ENCODE assay signal across 8 cellular contexts in the genomic region with DNA sequence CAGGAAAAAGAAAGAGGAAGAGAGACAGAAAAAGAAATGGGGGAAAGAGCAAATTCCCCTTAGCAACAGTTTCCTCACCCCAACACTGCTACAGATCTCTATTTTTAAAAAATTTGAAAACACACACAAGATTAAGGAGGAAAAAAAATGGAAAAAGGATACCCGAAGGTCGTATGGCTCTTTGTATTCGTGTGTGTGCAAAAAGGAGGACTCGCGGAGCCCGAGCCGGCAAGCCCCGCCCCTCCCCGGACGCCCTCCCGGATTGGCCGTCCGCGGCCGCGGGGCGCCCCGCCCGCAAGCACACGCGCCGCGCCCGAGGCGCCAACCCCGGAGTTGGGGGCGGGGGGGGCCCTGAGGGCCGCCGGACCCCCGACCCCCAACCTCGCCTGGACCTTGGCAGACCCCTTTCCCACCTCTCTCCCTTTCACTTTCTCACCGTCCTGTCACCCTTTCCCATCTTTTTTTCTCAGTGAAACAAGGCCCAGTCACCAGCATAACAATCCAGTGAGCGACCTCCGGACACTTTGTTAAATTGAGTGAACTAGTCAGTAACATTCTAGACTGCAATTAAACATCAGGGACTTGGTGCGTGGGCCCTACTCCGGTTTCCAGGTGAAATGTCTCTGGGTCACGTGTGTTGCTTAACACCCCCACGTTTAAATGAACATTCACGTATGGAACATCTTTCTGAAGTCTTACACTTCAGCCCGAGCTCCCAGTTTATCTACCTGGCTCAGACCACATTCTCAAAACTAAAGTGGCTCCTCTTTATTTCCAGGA. TPM values are rescaled to one million over a fixed set of nuclear protein-coding genes. Genes with fewer than 3 reads are reported as not detected.
DNase-seq lines count a peak whose midpoint lies in the region; ATAC-seq and TF ChIP-seq lines count a peak whose summit lies in the region.

A gene with protein sequence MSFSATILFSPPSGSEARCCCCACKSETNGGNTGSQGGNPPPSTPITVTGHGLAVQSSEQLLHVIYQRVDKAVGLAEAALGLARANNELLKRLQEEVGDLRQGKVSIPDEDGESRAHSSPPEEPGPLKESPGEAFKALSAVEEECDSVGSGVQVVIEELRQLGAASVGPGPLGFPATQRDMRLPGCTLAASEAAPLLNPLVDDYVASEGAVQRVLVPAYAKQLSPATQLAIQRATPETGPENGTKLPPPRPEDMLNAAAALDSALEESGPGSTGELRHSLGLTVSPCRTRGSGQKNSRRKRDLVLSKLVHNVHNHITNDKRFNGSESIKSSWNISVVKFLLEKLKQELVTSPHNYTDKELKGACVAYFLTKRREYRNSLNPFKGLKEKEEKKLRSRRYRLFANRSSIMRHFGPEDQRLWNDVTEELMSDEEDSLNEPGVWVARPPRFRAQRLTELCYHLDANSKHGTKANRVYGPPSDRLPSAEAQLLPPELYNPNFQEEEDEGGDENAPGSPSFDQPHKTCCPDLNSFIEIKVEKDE (minus strand): TSS at position 205 of the 780 bp plus-strand sequence. CDS start 11,120 bp downstream, outside the sequence.

- no peaks in the 10 kb centered on the region for H3K9me3 Mint-ChIP-seq in activated CD4-positive, alpha-beta T cell treated with anti-CD3 and anti-CD28 coated beads, Interleukin-2, amount 10 ng/mL, durations not matched to agents 24 days and 14 days

- no peak for TF ChIP-seq CTCF in coronary artery (IDR thresholded peaks at IDR 0.05)
- TF ChIP-seq CTCF in left lung (IDR thresholded peaks at IDR 0.05), result no peak

- H3K4me1 Mint-ChIP-seq in activated CD4-positive, alpha-beta T cell treated with anti-CD3 and anti-CD28 coated beads, Interleukin-2, amount 10 ng/mL, durations not matched to agents 24 days and 14 days, result peaks cover 33% of the 10 kb centered on the region

- H3K4me3 Mint-ChIP-seq in activated CD4-positive, alpha-beta T cell treated with anti-CD3 and anti-CD28 coated beads, Interleukin-2, amount 10 ng/mL, durations not matched to agents 24 days and 14 days, result peak within 1 kb of the TSS; percentile 90

- H3K9me3 ChIP-seq in left lung, result no peaks in the 10 kb centered on the region

- DNase-seq in DMS79 treated with DMSO at 0.1 percent for 48 hours (lab: John Stamatoyannopoulos, UW), result peak; percentile 88
- DNase-seq in NCI-H524 (lab: John Stamatoyannopoulos, UW), result peak; percentile 70 to 80
- DNase-seq in activated CD4-positive, alpha-beta T cell treated with anti-CD3 and anti-CD28 coated beads, Interleukin-2, amount 10 ng/mL, durations not matched to agents 24 days and 14 days, result peak; percentile 95
- peak; percentile 85 for DNase-seq in coronary artery (ENCODE audit: low spot score)
- peak; percentile 86 to 93 for DNase-seq in left lung
- peak; percentile 74 for DNase-seq in stimulated activated CD4-positive, alpha-beta T cell treated with anti-CD3 and anti-CD28 coated beads, Interleukin-2, amount 100 ng/mL, for 4 hours (ENCODE audit: low read depth)

- no peaks in the 10 kb centered on the region for H3K27me3 ChIP-seq in left lung

- intact Hi-C loops in activated CD4-positive, alpha-beta T cell treated with anti-CD3 and anti-CD28 coated beads, Interleukin-2, amount 10 ng/mL, durations not matched to agents 24 days and 14 days (cut with micrococcal nuclease), result loop anchor here (1.0 to 5.0 kb wide), 2 partner anchors 47 to 81 kb away; a partner anchor contains a TSS
- intact Hi-C loops in left lung (cut with DNase I), result no loop called here

- H3K4me1 ChIP-seq in left lung, result peaks cover 8 to 30% of the 10 kb centered on the region in 2 donors

- no peaks in the 10 kb centered on the region for H3K36me3 Mint-ChIP-seq in activated CD4-positive, alpha-beta T cell treated with anti-CD3 and anti-CD28 coated beads, Interleukin-2, amount 10 ng/mL, durations not matched to agents 24 days and 14 days (ENCODE audit: low read depth)

- peak within 1 kb of the TSS; percentile 76 for H3K4me3 ChIP-seq in coronary artery
- peak within 1 kb of the TSS; percentile 34 to 54 for H3K4me3 ChIP-seq in left lung

- H3K27ac ChIP-seq in coronary artery (peak within 1 kb of the TSS; percentile 76 to 83), left lung (peak within 1 kb of the TSS; percentile 85 to 89)

- H3K36me3 ChIP-seq in left lung, result no peaks in the 10 kb centered on the region

- H3K27me3 Mint-ChIP-seq in activated CD4-positive, alpha-beta T cell treated with anti-CD3 and anti-CD28 coated beads, Interleukin-2, amount 10 ng/mL, durations not matched to agents 24 days and 14 days, result no peaks in the 10 kb centered on the region

- peak within 1 kb of the TSS; percentile 95 for H3K27ac Mint-ChIP-seq in activated CD4-positive, alpha-beta T cell treated with anti-CD3 and anti-CD28 coated beads, Interleukin-2, amount 10 ng/mL, durations not matched to agents 24 days and 14 days

- ATAC-seq in HG03025 (IDR thresholded peaks at IDR 0.05; ENCODE audit: low FRiP score, unreplicated experiment) (peak; percentile 32), left lung (peak; percentile 56), GM18520 (IDR thresholded peaks at IDR 0.05; ENCODE audit: unreplicated experiment) (no peak)

RNA-seq across cellular contexts. Expression of the gene that starts here (rescaled TPM):
- 6.7 and 8.2 TPM in 2 replicates for total RNA-seq in activated CD4-positive, alpha-beta T cell treated with anti-CD3 and anti-CD28 coated beads, Interleukin-2, amount 10 ng/mL, durations not matched to agents 24 days and 14 days
- 1 to 10 TPM; 8.3 TPM for total RNA-seq in left lung
